ENCODE assay signal across 32 cellular contexts in genomic region chr15:33322091-33322490, GRCh38. TPM values are rescaled to one million over a fixed set of nuclear protein-coding genes. Genes with fewer than 3 reads are reported as not detected.
"Had no signal": no experiment of that assay in that cellular context is flagged by ENCODE, and none has a peak within 500 bp of the region (broad histone marks: within the 10 kb centered on the region; RNA-seq: fewer than 3 reads in every experiment).

No MANE protein-coding gene starts in this region.

- H3K9me3 ChIP-seq: ascending aorta, breast epithelium, colonic mucosa, heart left ventricle had no signal

- H3K36me3 ChIP-seq: ascending aorta, breast epithelium, cardiac muscle cell, colonic mucosa, heart left ventricle had no signal

- DNase-seq: activated CD4-positive, alpha-beta memory T cell treated with anti-CD3 and anti-CD28 coated beads for 36 hours; activated CD4-positive, alpha-beta T cell treated with anti-CD3 and anti-CD28 coated beads for 36 hours; activated CD4-positive, alpha-beta T cell treated with anti-CD3 and anti-CD28 coated beads, Interleukin-2, amount 10 ng/mL, durations not matched to agents 24 days and 14 days; activated CD4-positive, CD25-positive, alpha-beta regulatory T cell; activated CD4-positive, CD25-positive, alpha-beta regulatory T cell treated with anti-CD3 and anti-CD28 coated beads, Interleukin-2, amount 50 U/mL, for 72 hours; activated CD8-positive, alpha-beta memory T cell treated with anti-CD3 and anti-CD28 coated beads, Interleukin-2, amount 10 ng/mL, durations not matched to agents 7 days and 5 days; activated CD8-positive, alpha-beta memory T cell treated with anti-CD3 and anti-CD28 coated beads, Interleukin-2, amount 50 U/mL, for 4 hours; activated CD8-positive, alpha-beta T cell treated with anti-CD3 and anti-CD28 coated beads, Interleukin-2, amount 10 ng/mL, durations not matched to agents 7 days and 5 days; activated gamma-delta T cell; activated naive CD4-positive, alpha-beta T cell; activated naive CD4-positive, alpha-beta T cell treated with anti-CD3 and anti-CD28 coated beads, Interleukin-2, amount 10 ng/mL, durations not matched to agents 7 days and 5 days; activated naive CD8-positive, alpha-beta T cell treated with anti-CD3 and anti-CD28 coated beads, Interleukin-2, amount 10 ng/mL, durations not matched to agents 7 days and 5 days; activated T-cell treated with anti-CD3 and anti-CD28 coated beads, Interleukin-2, amount 50 U/mL, for 1 hour; activated T-cell treated with anti-CD3 and anti-CD28 coated beads, Interleukin-2, amount 50 U/mL, for 48 hours; central memory CD4-positive, alpha-beta T cell; cerebellar nuclear complex; colonic mucosa; effector CD8-positive, alpha-beta T cell; foreskin fibroblast; glutamatergic neuron; heart left ventricle; T-helper 17 cell; T1000 had no signal

- H3K27me3 ChIP-seq: ascending aorta, breast epithelium, colonic mucosa had no signal

- H3K27ac ChIP-seq: ascending aorta, breast epithelium, cardiac muscle cell, colonic mucosa, epithelial cell of prostate, heart left ventricle had no signal

- H3K4me3 ChIP-seq: ascending aorta, breast epithelium, cardiac muscle cell, colonic mucosa, heart left ventricle had no signal

- H3K4me1 ChIP-seq: ascending aorta, breast epithelium, colonic mucosa, heart left ventricle had no signal

RNA-seq across cellular contexts. Expression of gene RYR3, which starts 11.3 kb away (rescaled TPM):
- total RNA-seq: activated CD4-positive, alpha-beta memory T cell treated with anti-CD3 and anti-CD28 coated beads for 36 hours; activated CD4-positive, alpha-beta T cell treated with anti-CD3 and anti-CD28 coated beads for 36 hours; activated CD4-positive, alpha-beta T cell treated with anti-CD3 and anti-CD28 coated beads, Interleukin-2, amount 10 ng/mL, durations not matched to agents 24 days and 14 days; activated CD8-positive, alpha-beta memory T cell treated with anti-CD3 and anti-CD28 coated beads for 36 hours; activated CD8-positive, alpha-beta memory T cell treated with anti-CD3 and anti-CD28 coated beads, Interleukin-2, amount 10 ng/mL, durations not matched to agents 7 days and 5 days; activated CD8-positive, alpha-beta T cell treated with anti-CD3 and anti-CD28 coated beads, Interleukin-2, amount 10 ng/mL, durations not matched to agents 7 days and 5 days; activated naive CD4-positive, alpha-beta T cell treated with anti-CD3 and anti-CD28 coated beads, Interleukin-2, amount 50 U/mL, for 72 hours; activated naive CD8-positive, alpha-beta T cell treated with anti-CD3 and anti-CD28 coated beads, Interleukin-2, amount 10 ng/mL, durations not matched to agents 7 days and 5 days; activated T-helper 1 cell treated with anti-CD3 and anti-CD28 coated beads, Interleukin-12 subunit alpha, Interleukin-12 subunit beta, Interleukin-2, Interleukin-4 antibody, amounts not matched to agents 30 ng/mL and 10 ng/mL and 1 ng/mL, durations not matched to agents 14 hours and 24 hours and 36 hours; dermis microvascular lymphatic vessel endothelial cell; endothelial cell of umbilical vein had no signal
- polyA plus RNA-seq: endothelial cell of umbilical vein had no signal
